1 cellular context compared by ENCODE assay signal in genomic region chr12:55681142-55682077, GRCh38.
TF ChIP-seq lines count a peak whose summit lies in the region.

No MANE protein-coding gene starts in this region.

TF ChIP-seq in HepG2, 621 proteins besides CTCF, POLR2A, EP300 and RAD21 (continued from another document and continues in another):
- TF ChIP-seq ATF6 (CRISPR knock-in tag; conservative IDR thresholded peaks at IDR 0.05) (no peak), GZF1 (CRISPR knock-in tag; IDR thresholded peaks at IDR 0.05) (no peak), ZNF619 (CRISPR knock-in tag; IDR thresholded peaks at IDR 0.05) (0 out of 2 replicates have a peak, but pooled peaks have one; percentile 62), NCOA2 (CRISPR knock-in tag; IDR thresholded peaks at IDR 0.05) (peak; percentile 33; the same call in 1 of the 2 replicates), ZNF441 (CRISPR knock-in tag; IDR thresholded peaks at IDR 0.05; ENCODE audit: borderline replicate concordance) (no peak), SMAD9 (CRISPR knock-in tag; IDR thresholded peaks at IDR 0.05) (no peak), ZNF253 (CRISPR knock-in tag; IDR thresholded peaks at IDR 0.05; ENCODE audit: borderline replicate concordance) (no peak), TFE3 (CRISPR knock-in tag; IDR thresholded peaks at IDR 0.05) (no peak), ZBTB38 (CRISPR knock-in tag; IDR thresholded peaks at IDR 0.05) (peak; percentile 61; the same call in 1 of the 2 replicates), U2AF1 (optimal IDR thresholded peaks at IDR 0.05; ENCODE audit: low read depth, low read length) (no peak), PHF20 (CRISPR knock-in tag; IDR thresholded peaks at IDR 0.05) (peak; percentile 69; the same call in 1 of the 2 replicates), FLYWCH1 (CRISPR knock-in tag; IDR thresholded peaks at IDR 0.05) (no peak), DNMT1 (CRISPR knock-in tag; IDR thresholded peaks at IDR 0.05) (0 out of 2 replicates have a peak, but pooled peaks have one; percentile 62), IKZF5 (CRISPR knock-in tag; IDR thresholded peaks at IDR 0.05) (no peak), ZNF557 (CRISPR knock-in tag; IDR thresholded peaks at IDR 0.05) (no peak), KDM5A (IDR thresholded peaks at IDR 0.05; ENCODE audit: borderline replicate concordance, low read length) (no peak), RORA (CRISPR knock-in tag; IDR thresholded peaks at IDR 0.05) (no peak), SP4 (CRISPR knock-in tag; IDR thresholded peaks at IDR 0.05) (peak; percentile 68), ZNF276 (CRISPR knock-in tag; IDR thresholded peaks at IDR 0.05; ENCODE audit: low read depth) (no peak), POGZ (CRISPR knock-in tag; IDR thresholded peaks at IDR 0.05) (peak; percentile 61), ZNF703 (CRISPR knock-in tag; IDR thresholded peaks at IDR 0.05; ENCODE audit: borderline replicate concordance) (no peak), ZNF101 (CRISPR knock-in tag; IDR thresholded peaks at IDR 0.05; ENCODE audit: borderline replicate concordance, low read depth) (no peak), HOMEZ (CRISPR knock-in tag; IDR thresholded peaks at IDR 0.05; ENCODE audit: low read depth) (peak; percentile 22; the same call in 1 of the 2 replicates), ZNF484 (CRISPR knock-in tag; IDR thresholded peaks at IDR 0.05; ENCODE audit: borderline replicate concordance, low read depth) (no peak), ZNF329 (CRISPR knock-in tag; IDR thresholded peaks at IDR 0.05; ENCODE audit: low read depth) (no peak), ZNF761 (CRISPR knock-in tag; conservative IDR thresholded peaks at IDR 0.05) (no peak), MED8 (CRISPR knock-in tag; IDR thresholded peaks at IDR 0.05; ENCODE audit: insufficient replicate concordance) (no peak), GABPB1 (CRISPR knock-in tag; IDR thresholded peaks at IDR 0.05) (peak; percentile 72), ZNF296 (CRISPR knock-in tag; conservative IDR thresholded peaks at IDR 0.05) (no peak), ZNF713 (CRISPR knock-in tag; IDR thresholded peaks at IDR 0.05) (no peak), CEBPB (IDR thresholded peaks at IDR 0.05; ENCODE audit: borderline replicate concordance, low read depth, low read length) (no peak), SNAPC4 (CRISPR knock-in tag; IDR thresholded peaks at IDR 0.05) (no peak), ZNF251 (CRISPR knock-in tag; IDR thresholded peaks at IDR 0.05) (no peak), ZNF790 (CRISPR knock-in tag; IDR thresholded peaks at IDR 0.05; ENCODE audit: borderline replicate concordance) (0 out of 2 replicates have a peak, but pooled peaks have one; percentile 65), TRIM22 (IDR thresholded peaks at IDR 0.05) (no peak), ZNF691 (CRISPR knock-in tag; IDR thresholded peaks at IDR 0.05; ENCODE audit: borderline replicate concordance, low read depth) (no peak), NPAS2 (CRISPR knock-in tag; IDR thresholded peaks at IDR 0.05; ENCODE audit: borderline replicate concordance) (no peak), ZNF280D (CRISPR knock-in tag; IDR thresholded peaks at IDR 0.05) (0 out of 2 replicates have a peak, but pooled peaks have one; percentile 40), ZNF180 (CRISPR knock-in tag; IDR thresholded peaks at IDR 0.05; ENCODE audit: borderline replicate concordance, low read depth) (no peak), ZNF232 (CRISPR knock-in tag; IDR thresholded peaks at IDR 0.05; ENCODE audit: borderline replicate concordance) (no peak)
